Comparison of ENCODE assay signal across 20 cellular contexts in the genomic region with DNA sequence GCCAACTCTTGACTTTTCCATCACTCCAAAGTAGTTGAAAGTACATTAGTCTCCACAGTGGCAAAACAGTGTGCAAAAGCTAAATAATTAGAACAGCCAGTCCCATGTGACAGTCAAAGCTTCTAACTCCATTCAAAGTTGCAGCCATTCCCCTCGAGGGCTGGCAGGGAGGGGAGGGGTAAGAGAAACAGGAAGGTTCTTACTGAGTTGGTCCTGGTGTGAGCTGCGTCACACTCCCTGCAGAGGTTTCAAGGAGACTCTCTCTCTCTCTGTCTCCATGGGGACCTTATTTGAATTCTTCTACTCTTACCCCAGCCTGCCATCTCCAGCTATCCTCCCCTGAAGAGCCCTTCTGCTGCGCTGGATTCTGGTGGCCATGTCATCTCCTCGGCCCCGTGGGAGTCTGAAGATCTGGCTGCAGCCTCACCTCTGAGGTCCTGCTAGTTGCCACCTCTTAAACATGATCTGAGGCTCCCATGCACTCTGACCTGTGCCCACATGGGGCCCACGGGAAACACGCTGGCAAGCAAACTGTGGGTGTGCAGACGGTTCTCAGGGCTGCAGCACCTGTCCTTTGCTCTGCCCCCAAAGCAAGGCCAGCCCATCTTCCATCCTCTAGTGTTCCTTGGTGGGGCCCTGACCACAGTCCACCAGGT. TPM values are rescaled to one million over a fixed set of nuclear protein-coding genes. Genes with fewer than 3 reads are reported as not detected.
A peak's percentile ranks its signal among the peaks of the same experiment; 100 is the strongest.
DNase-seq lines count a peak whose midpoint lies in the region; ATAC-seq and TF ChIP-seq lines count a peak whose summit lies in the region.
"Had no signal": no experiment of that assay in that cellular context is flagged by ENCODE, and none has a peak within 500 bp of the region (broad histone marks: within the 10 kb centered on the region; RNA-seq: fewer than 3 reads in every experiment).

No MANE protein-coding gene starts in this region.

- H3K9me3 Mint-ChIP-seq in IgD-negative memory B cell (no peaks in the 10 kb centered on the region), chondrocyte (ENCODE audit: low read depth) (peaks cover 3% of the 10 kb centered on the region)

- H3K27me3 Mint-ChIP-seq in IgD-negative memory B cell, result peaks cover 1% of the 10 kb centered on the region
- H3K27me3 Mint-ChIP-seq in chondrocyte (ENCODE audit: low read depth), result no peaks in the 10 kb centered on the region

- H3K27ac ChIP-seq in substantia nigra (ENCODE audit: low read depth, low read length, poor library complexity, severe bottlenecking) (peak overlapping the region; percentile 1), sigmoid colon (no peak overlapping the region)
- H3K27ac ChIP-seq: GM23248 had no signal

- peak overlapping the region; percentile 10 to 88 (median 60) for H3K4me3 Mint-ChIP-seq in IgD-negative memory B cell
- no peak overlapping the region for H3K4me3 Mint-ChIP-seq in chondrocyte (ENCODE audit: unreplicated experiment)
- H3K4me3 Mint-ChIP-seq: CD8-positive, alpha-beta memory T cell had no signal

- no peaks in the 10 kb centered on the region for H3K36me3 ChIP-seq in sigmoid colon
- H3K36me3 ChIP-seq: BE2C had no signal

- no peak for TF ChIP-seq CTCF in chondrocyte (IDR thresholded peaks at IDR 0.05)
- TF ChIP-seq CTCF in sigmoid colon (IDR thresholded peaks at IDR 0.05), result no peak

- H3K4me1 Mint-ChIP-seq in IgD-negative memory B cell, result peaks cover 14 to 21% (median 16%) of the 10 kb centered on the region in 3 donors
- no peaks in the 10 kb centered on the region for H3K4me1 Mint-ChIP-seq in chondrocyte (ENCODE audit: low read depth)

- DNase-seq in chondrocyte (ENCODE audit: low spot score) (peak; percentile 51), midbrain (lab: John Stamatoyannopoulos, UW) (peak; percentile 40), substantia nigra (lab: John Stamatoyannopoulos, UW) (peak in 1 of 49 donors; percentile 24), sigmoid colon (no peak), DMS114 treated with DMSO at 0.1 percent for 48 hours (lab: John Stamatoyannopoulos, UW; ENCODE audit: unreplicated experiment) (no peak)
- DNase-seq: BE2C; CD8-positive, alpha-beta memory T cell; DMS 273 treated with DMSO at 0.1 percent for 48 hours; EL; GM23248; NCI-H1092 treated with DMSO at 0.1 percent for 48 hours; NCI-H187 treated with DMSO at 0.1 percent for 48 hours; NCI-H446 treated with DMSO at 0.1 percent for 48 hours; NCI-H774; SK-N-SH had no signal

- intact Hi-C loops in sigmoid colon (cut with DNase I), result no loop called here

- peaks cover 3% of the 10 kb centered on the region for H3K36me3 Mint-ChIP-seq in IgD-negative memory B cell
- H3K36me3 Mint-ChIP-seq in chondrocyte (ENCODE audit: low read depth), result peaks cover 3% of the 10 kb centered on the region

- H3K9me3 ChIP-seq in sigmoid colon, result no peaks in the 10 kb centered on the region
- H3K9me3 ChIP-seq: BE2C, SK-N-SH had no signal

- WGBS in sigmoid colon, 2 donors, result 74 to 82% methylated on average over 8 of the region's 8 CpGs

- no peak for TF ChIP-seq EP300 in sigmoid colon (IDR thresholded peaks at IDR 0.05)

- no peaks in the 10 kb centered on the region for H3K27me3 ChIP-seq in sigmoid colon
- H3K27me3 ChIP-seq: BE2C had no signal

- no peak for ATAC-seq in GM19324 (IDR thresholded peaks at IDR 0.05; ENCODE audit: low FRiP score, unreplicated experiment)
- ATAC-seq: Panc1, Right ventricle myocardium inferior had no signal

- H3K27ac Mint-ChIP-seq in IgD-negative memory B cell, result peak overlapping the region; percentile 23 to 63 (median 31)
- H3K27ac Mint-ChIP-seq in chondrocyte (ENCODE audit: unreplicated experiment), result no peak overlapping the region

- TF ChIP-seq POLR2A in sigmoid colon (IDR thresholded peaks at IDR 0.05), result no peak

- H3K4me1 ChIP-seq in sigmoid colon, result peaks cover 0 to 17% (median 8%) of the 10 kb centered on the region in 4 donors

- no peak overlapping the region for H3K4me3 ChIP-seq in sigmoid colon
- H3K4me3 ChIP-seq: GM23248 had no signal

RNA-seq across cellular contexts. Expression of a gene that starts 23.3 kb away (rescaled TPM):
- not detected for polyA plus RNA-seq in IgD-negative memory B cell
- total RNA-seq in chondrocyte, result not detected in 3 replicates
- total RNA-seq in sigmoid colon, result not detected
- not detected for polyA plus RNA-seq in sigmoid colon
- total RNA-seq: CD8-positive, alpha-beta memory T cell; GM23248; M059J; Right ventricle myocardium inferior had no signal
- polyA plus RNA-seq: CD8-positive, alpha-beta memory T cell; GM23248; SK-N-SH had no signal

Comparison
In these comparisons a context has a peak if more than half of its experiments do, and no peak if none do; other contexts are left out.
1. DNase-seq: peak in chondrocyte (single experiment) and midbrain (single experiment); none in sigmoid colon (single experiment) and DMS114 treated with DMSO at 0.1 percent for 48 hours (single experiment).